In the genomic region with DNA sequence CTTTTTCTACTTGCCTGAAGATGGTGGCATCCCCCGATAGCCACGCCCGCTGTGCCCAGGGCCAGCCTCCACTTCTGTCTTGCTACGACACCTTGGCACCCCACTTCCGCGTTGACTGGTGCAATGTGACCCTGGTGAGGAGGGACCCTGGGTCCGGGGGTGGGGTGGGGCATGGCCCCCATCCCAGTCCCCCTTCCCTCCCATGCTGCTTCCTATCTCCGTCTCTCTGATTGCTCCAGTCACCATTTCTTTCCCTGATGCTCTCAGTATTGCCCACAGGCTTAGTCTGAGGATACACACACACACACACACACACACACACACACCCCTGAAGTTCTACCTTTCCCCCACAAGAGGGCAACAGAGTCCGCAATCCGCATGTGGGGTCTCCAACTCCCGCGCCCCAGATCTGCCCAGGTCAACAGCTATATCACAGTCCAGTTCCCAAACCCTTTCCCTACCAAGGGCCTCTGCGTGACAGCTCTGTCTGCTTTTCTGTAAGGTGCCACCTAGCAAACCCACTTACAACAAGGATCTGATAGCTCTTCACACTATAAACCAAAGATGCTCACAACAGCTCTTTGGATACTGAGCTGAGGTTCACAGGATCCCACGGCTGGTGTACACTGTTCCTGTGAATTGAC, we compare ENCODE assay signal across 8 cellular contexts. TPM values are rescaled to one million over a fixed set of nuclear protein-coding genes. Genes with fewer than 3 reads are reported as not detected.
DNase-seq lines count a peak whose midpoint lies in the region; ATAC-seq and TF ChIP-seq lines count a peak whose summit lies in the region.

No MANE protein-coding gene starts in this region.

- DNase-seq in NCI-H1105 treated with DMSO at 0.1 percent for 48 hours (lab: John Stamatoyannopoulos, UW) (peak; percentile 48), NCI-H1105 (lab: John Stamatoyannopoulos, UW) (no peak), NCI-H146 (lab: John Stamatoyannopoulos, UW) (peak; percentile 55), T-helper 9 cell (peak; percentile 44), MCF 10A (ENCODE audit: unreplicated experiment) (peak; percentile 68), left kidney (ENCODE audit: low read depth, low spot score) (peak; percentile 86)

- POLR2A ChIA-PET in MCF 10A (lab: Yijun Ruan, JAX), result interaction anchor here (0.6 to 3.3 kb wide), 6 partner anchors 9 to 124 kb away, joined by 3 to 15 read pairs (median 6); no protein-coding TSS in a partner anchor

- no TSS peak for BruUV-seq in MCF 10A (replicated peaks; lab: Mats Ljungman, UMichigan)

- peak; percentile 77 for ATAC-seq in stimulated activated memory B cell treated with anti-CD40 and anti-IgM and Interleukin-4, amounts not matched to agents 10 μg/mL and 1 μg/mL and 100 μg/mL, for 72 hours
- no peak for ATAC-seq in HG02763 (IDR thresholded peaks at IDR 0.05; ENCODE audit: unreplicated experiment)

- H3K27ac Mint-ChIP-seq in MCF 10A (ENCODE audit: low read depth, unreplicated experiment), result no peak overlapping the region
- peak overlapping the region; percentile 70 for H3K27ac Mint-ChIP-seq in stimulated activated memory B cell treated with anti-CD40 and anti-IgM and Interleukin-4, amounts not matched to agents 10 μg/mL and 1 μg/mL and 100 μg/mL, for 72 hours

- no peaks in the 10 kb centered on the region for H3K27me3 Mint-ChIP-seq in MCF 10A (ENCODE audit: insufficient read depth, unreplicated experiment)
- H3K27me3 Mint-ChIP-seq in stimulated activated memory B cell treated with anti-CD40 and anti-IgM and Interleukin-4, amounts not matched to agents 10 μg/mL and 1 μg/mL and 100 μg/mL, for 72 hours, result no peaks in the 10 kb centered on the region

- H3K4me3 Mint-ChIP-seq in MCF 10A (ENCODE audit: unreplicated experiment), result no peak overlapping the region
- peak overlapping the region; percentile 71 for H3K4me3 Mint-ChIP-seq in stimulated activated memory B cell treated with anti-CD40 and anti-IgM and Interleukin-4, amounts not matched to agents 10 μg/mL and 1 μg/mL and 100 μg/mL, for 72 hours

- CTCF ChIA-PET in MCF 10A (lab: Yijun Ruan, JAX), result interaction anchor here (0.6 to 5.3 kb wide), 49 partner anchors 8 to 672 kb away, joined by 3 to 122 read pairs (median 5); a partner anchor contains a TSS

- H3K9me3 Mint-ChIP-seq in MCF 10A (ENCODE audit: unreplicated experiment), result no peaks in the 10 kb centered on the region
- H3K9me3 Mint-ChIP-seq in stimulated activated memory B cell treated with anti-CD40 and anti-IgM and Interleukin-4, amounts not matched to agents 10 μg/mL and 1 μg/mL and 100 μg/mL, for 72 hours, result no peaks in the 10 kb centered on the region

- peaks cover 5% of the 10 kb centered on the region for H3K36me3 Mint-ChIP-seq in MCF 10A (ENCODE audit: insufficient read depth, unreplicated experiment)
- H3K36me3 Mint-ChIP-seq in stimulated activated memory B cell treated with anti-CD40 and anti-IgM and Interleukin-4, amounts not matched to agents 10 μg/mL and 1 μg/mL and 100 μg/mL, for 72 hours, result no peaks in the 10 kb centered on the region

- H3K4me1 Mint-ChIP-seq in MCF 10A (ENCODE audit: insufficient read depth, unreplicated experiment), result peaks cover 21% of the 10 kb centered on the region
- peaks cover 47% of the 10 kb centered on the region for H3K4me1 Mint-ChIP-seq in stimulated activated memory B cell treated with anti-CD40 and anti-IgM and Interleukin-4, amounts not matched to agents 10 μg/mL and 1 μg/mL and 100 μg/mL, for 72 hours

- TF ChIP-seq CTCF in MCF 10A (IDR thresholded peaks at IDR 0.05; ENCODE audit: unreplicated experiment), result peak; percentile 69

- intact Hi-C loops in MCF 10A (cut with micrococcal nuclease), result loop anchor here (1.0 kb wide), 2 partner anchors 29 to 128 kb away; no protein-coding TSS in a partner anchor

RNA-seq across cellular contexts. Expression of a gene that starts 3.4 kb away (rescaled TPM):
- total RNA-seq in MCF 10A (2022), result not detected in 2 replicates

RNA-seq across cellular contexts. Expression of a gene that starts 18.8 kb away (rescaled TPM):
- total RNA-seq in MCF 10A (2022), result 33.4 and 34.8 TPM in 2 replicates

RNA-seq across cellular contexts. Expression of a gene that starts 32.2 kb away (rescaled TPM):
- total RNA-seq in MCF 10A (2022), result 3.4 and 4.5 TPM in 2 replicates

RNA-seq across cellular contexts. Expression of a gene that starts 39.3 kb away (rescaled TPM):
- total RNA-seq in MCF 10A (2022), result 0.09 TPM in 1 of 2 replicates, not detected in the other
